22 cellular contexts compared by ENCODE assay signal in genomic region chr9:26062172-26062571, GRCh38.
DNase-seq lines count a peak whose midpoint lies in the region; ATAC-seq and TF ChIP-seq lines count a peak whose summit lies in the region.
"Had no signal": no experiment of that assay in that cellular context is flagged by ENCODE, and none has a peak within 500 bp of the region (broad histone marks: within the 10 kb centered on the region; RNA-seq: fewer than 3 reads in every experiment).

No MANE protein-coding gene starts in this region.

- H3K27ac ChIP-seq in SK-N-SH (ENCODE audit: low read depth in 2 of 2, low read length in 1 of 2), result no peak overlapping the region; a peak in 1 of 4 replicates
- H3K27ac ChIP-seq in mesendoderm (ENCODE audit: low read depth, low read length), result no peak overlapping the region
- H3K27ac ChIP-seq in left ventricle myocardium inferior (replicated peaks), result no peak overlapping the region
- H3K27ac ChIP-seq: BLaER1, GM23248, KMS-11 had no signal

- H3K36me3 ChIP-seq in HAP-1 (replicated peaks) (no peaks in the 10 kb centered on the region), SK-N-SH (replicated peaks in 1 of 2; ENCODE audit: control insufficient read depth in 1 of 2, insufficient read depth in 2 of 2, low read length in 1 of 2) (no peaks in the 10 kb centered on the region), mesendoderm (ENCODE audit: control insufficient read depth, insufficient read depth, low read length) (no peaks in the 10 kb centered on the region), left ventricle myocardium inferior (no peaks in the 10 kb centered on the region)
- H3K36me3 ChIP-seq: BLaER1 had no signal

- no peaks in the 10 kb centered on the region for H4K20me1 ChIP-seq in SK-N-SH (ENCODE audit: insufficient read depth)
- H4K20me1 ChIP-seq: BLaER1 had no signal

- H3K9me3 ChIP-seq in HAP-1 (no peaks in the 10 kb centered on the region), SK-N-SH (no peaks in the 10 kb centered on the region), left ventricle myocardium inferior (replicated peaks) (no peaks in the 10 kb centered on the region)
- H3K9me3 ChIP-seq: BLaER1, Caco-2 had no signal

- POLR2A ChIA-PET in SK-N-SH (lab: Yijun Ruan, JAX), result no interaction called here

- CTCF ChIA-PET in SK-N-SH (lab: Yijun Ruan, JAX), result no interaction called here

- H4K8ac ChIP-seq in mesendoderm (ENCODE audit: low read depth, low read length), result no peak overlapping the region

- no peaks in the 10 kb centered on the region for H3K36me3 Mint-ChIP-seq in activated T-helper 1 cell treated with anti-CD3 and anti-CD28 coated beads, Interleukin-12 subunit alpha, Interleukin-12 subunit beta, Interleukin-2, Interleukin-4 antibody, amounts not matched to agents 30 ng/mL and 10 ng/mL and 1 ng/mL, durations not matched to agents 14 hours and 24 hours and 36 hours (ENCODE audit: low read depth)

- no peak overlapping the region for H3K4me2 ChIP-seq in SK-N-SH
- no peak overlapping the region for H3K4me2 ChIP-seq in mesendoderm (ENCODE audit: low read length)
- H3K4me2 ChIP-seq: BLaER1, KMS-11 had no signal

- H3K4me1 Mint-ChIP-seq in activated T-helper 1 cell treated with anti-CD3 and anti-CD28 coated beads, Interleukin-12 subunit alpha, Interleukin-12 subunit beta, Interleukin-2, Interleukin-4 antibody, amounts not matched to agents 30 ng/mL and 10 ng/mL and 1 ng/mL, durations not matched to agents 14 hours and 24 hours and 36 hours (ENCODE audit: low read depth), result no peaks in the 10 kb centered on the region

- no peak overlapping the region for H3K4ac ChIP-seq in mesendoderm (ENCODE audit: low read depth, low read length)

- H2AK5ac ChIP-seq in mesendoderm (ENCODE audit: low read length), result no peak overlapping the region

- peak; percentile 52 to 100 for DNase-seq in HAP-1 (ENCODE audit: low spot score in 2 of 2)
- no peak for DNase-seq in SK-N-SH
- peak; percentile 28 for DNase-seq in mesendoderm
- no peak for DNase-seq in activated T-helper 1 cell treated with anti-CD3 and anti-CD28 coated beads, Interleukin-12 subunit alpha, Interleukin-12 subunit beta, Interleukin-2, Interleukin-4 antibody, amounts not matched to agents 30 ng/mL and 10 ng/mL and 1 ng/mL, durations not matched to agents 14 hours and 24 hours and 36 hours (ENCODE audit: low spot score)
- no peak for DNase-seq in T-helper 2 cell
- no peak for DNase-seq in left ventricle myocardium inferior
- DNase-seq: ACHN; Caco-2; CD4-positive, alpha-beta T cell; GM23248; NCI-H1105; NCI-H1694; NCI-H2081; NCI-H446; NCI-H526 treated with DMSO at 0.1 percent for 48 hours; OCI-M1; Right ventricle myocardium superior; SW 1271 had no signal

- H3K79me2 ChIP-seq in SK-N-SH (ENCODE audit: insufficient read depth) (no peaks in the 10 kb centered on the region), mesendoderm (ENCODE audit: control insufficient read depth, insufficient read depth, low read length) (no peaks in the 10 kb centered on the region)

- no peak for ATAC-seq in HG03442 (IDR thresholded peaks at IDR 0.05; ENCODE audit: unreplicated experiment)
- ATAC-seq: HepG2 had no signal

- H3K79me1 ChIP-seq in mesendoderm (ENCODE audit: low read length), result no peaks in the 10 kb centered on the region

- H4K5ac ChIP-seq in mesendoderm (ENCODE audit: low read length), result no peak overlapping the region

- TF ChIP-seq CTCF in SK-N-SH (IDR thresholded peaks at IDR 0.05) (no peak), left ventricle myocardium inferior (IDR thresholded peaks at IDR 0.05; ENCODE audit: borderline replicate concordance) (no peak)

- TF ChIP-seq EP300 in SK-N-SH (IDR thresholded peaks at IDR 0.05; ENCODE audit: borderline replicate concordance in 1 of 2, low read depth in 1 of 2, low read length in 1 of 2), result no peak

- H3K9ac ChIP-seq in SK-N-SH (no peak overlapping the region), mesendoderm (ENCODE audit: low read length) (no peak overlapping the region)
- H3K9ac ChIP-seq: BLaER1, GM23248, KMS-11 had no signal

- no peaks in the 10 kb centered on the region for H3F3A ChIP-seq in SK-N-SH (replicated peaks; ENCODE audit: insufficient read depth)

- WGBS in SK-N-SH (ENCODE audit: low lambda C conversion rate), result 24% methylated on average over 3 of the region's 3 CpGs
- WGBS in mesendoderm (ENCODE audit: extremely low coverage, insufficient coverage, low lambda C conversion rate), result no CpG with 5 or more reads among the region's 3 CpGs

- no peak overlapping the region for H3K4me3 Mint-ChIP-seq in activated T-helper 1 cell treated with anti-CD3 and anti-CD28 coated beads, Interleukin-12 subunit alpha, Interleukin-12 subunit beta, Interleukin-2, Interleukin-4 antibody, amounts not matched to agents 30 ng/mL and 10 ng/mL and 1 ng/mL, durations not matched to agents 14 hours and 24 hours and 36 hours
- H3K4me3 Mint-ChIP-seq: CD4-positive, alpha-beta T cell had no signal

- no peak overlapping the region for H3K18ac ChIP-seq in mesendoderm (ENCODE audit: low read length)

- no peak overlapping the region for H3K23ac ChIP-seq in mesendoderm (ENCODE audit: low read length)

- in situ Hi-C loops in HAP-1 (cut with MboI; ENCODE audit: low sequenced_read_pairs), result no loop called here

- H3K4me3 ChIP-seq in HAP-1 (no peak overlapping the region), SK-N-SH (ENCODE audit: low read depth in 2 of 2, low read length in 1 of 2) (no peak overlapping the region), mesendoderm (ENCODE audit: low read length) (no peak overlapping the region), left ventricle myocardium inferior (no peak overlapping the region)
- H3K4me3 ChIP-seq: BLaER1, GM23248 had no signal

- peak overlapping the region; percentile 2; the same call in 1 of the 2 replicates for H2AFZ ChIP-seq in SK-N-SH (ENCODE audit: low read depth)
- H2AFZ ChIP-seq: GM23248 had no signal

- no peak overlapping the region for H3K27ac Mint-ChIP-seq in activated T-helper 1 cell treated with anti-CD3 and anti-CD28 coated beads, Interleukin-12 subunit alpha, Interleukin-12 subunit beta, Interleukin-2, Interleukin-4 antibody, amounts not matched to agents 30 ng/mL and 10 ng/mL and 1 ng/mL, durations not matched to agents 14 hours and 24 hours and 36 hours
- H3K27ac Mint-ChIP-seq: CD4-positive, alpha-beta T cell had no signal

- no peak overlapping the region for H2BK5ac ChIP-seq in mesendoderm (ENCODE audit: low read length)

- H3K9me2 ChIP-seq in SK-N-SH, result no peaks in the 10 kb centered on the region

- H3K27me3 ChIP-seq in HAP-1 (ENCODE audit: low read depth) (no peaks in the 10 kb centered on the region), SK-N-SH (ENCODE audit: insufficient read depth) (no peaks in the 10 kb centered on the region), mesendoderm (ENCODE audit: insufficient read depth, low read length, poor library complexity) (no peaks in the 10 kb centered on the region), left ventricle myocardium inferior (ENCODE audit: low read depth) (no peaks in the 10 kb centered on the region)
- H3K27me3 ChIP-seq: BLaER1 had no signal

- peaks cover 9% of the 10 kb centered on the region for H3K9me3 Mint-ChIP-seq in activated T-helper 1 cell treated with anti-CD3 and anti-CD28 coated beads, Interleukin-12 subunit alpha, Interleukin-12 subunit beta, Interleukin-2, Interleukin-4 antibody, amounts not matched to agents 30 ng/mL and 10 ng/mL and 1 ng/mL, durations not matched to agents 14 hours and 24 hours and 36 hours

- no peak overlapping the region for H2BK120ac ChIP-seq in mesendoderm (ENCODE audit: low read depth, low read length)

- peaks cover 35% of the 10 kb centered on the region for H3K4me1 ChIP-seq in HAP-1
- H3K4me1 ChIP-seq in SK-N-SH (ENCODE audit: control insufficient read depth in 1 of 2, insufficient read depth in 2 of 2, low read depth in 1 of 2, low read length in 1 of 2), result no peaks in the 10 kb centered on the region
- H3K4me1 ChIP-seq in mesendoderm (ENCODE audit: control insufficient read depth, low read depth, low read length), result no peaks in the 10 kb centered on the region
- no peaks in the 10 kb centered on the region for H3K4me1 ChIP-seq in left ventricle myocardium inferior
- H3K4me1 ChIP-seq: BLaER1, Caco-2 had no signal

- no peak overlapping the region for H3K56ac ChIP-seq in mesendoderm (ENCODE audit: low read length)

- intact Hi-C loops in activated T-helper 1 cell treated with anti-CD3 and anti-CD28 coated beads, Interleukin-12 subunit alpha, Interleukin-12 subunit beta, Interleukin-2, Interleukin-4 antibody, amounts not matched to agents 30 ng/mL and 10 ng/mL and 1 ng/mL, durations not matched to agents 14 hours and 24 hours and 36 hours (cut with micrococcal nuclease), result no loop called here
- intact Hi-C loops in left ventricle myocardium inferior (cut with micrococcal nuclease), result no loop called here

- no peak overlapping the region for H2BK15ac ChIP-seq in mesendoderm (replicated peaks; ENCODE audit: low read depth)

- TF ChIP-seq RAD21 in SK-N-SH (IDR thresholded peaks at IDR 0.05; ENCODE audit: low read length), result no peak

- H3K27me3 Mint-ChIP-seq in activated T-helper 1 cell treated with anti-CD3 and anti-CD28 coated beads, Interleukin-12 subunit alpha, Interleukin-12 subunit beta, Interleukin-2, Interleukin-4 antibody, amounts not matched to agents 30 ng/mL and 10 ng/mL and 1 ng/mL, durations not matched to agents 14 hours and 24 hours and 36 hours (ENCODE audit: insufficient read depth), result no peaks in the 10 kb centered on the region
- H3K27me3 Mint-ChIP-seq: CD4-positive, alpha-beta T cell had no signal

TF ChIP-seq in SK-N-SH, 30 proteins besides CTCF, POLR2A, EP300 and RAD21 (continues in another document):
- TF ChIP-seq ELF1 (IDR thresholded peaks at IDR 0.05), result no peak
- TF ChIP-seq TEAD4 (IDR thresholded peaks at IDR 0.05; ENCODE audit: borderline replicate concordance, insufficient read depth), result no peak
- TF ChIP-seq POLR2AphosphoS5 (IDR thresholded peaks at IDR 0.05; ENCODE audit: low read depth, low read length), result no peak
- no peak for TF ChIP-seq FOXJ3 (CRISPR knock-in tag; IDR thresholded peaks at IDR 0.05)
- TF ChIP-seq SMC3 (IDR thresholded peaks at IDR 0.05; ENCODE audit: low read depth, low read length), result no peak
- TF ChIP-seq GATA2 (CRISPR knock-in tag; IDR thresholded peaks at IDR 0.05), result no peak
- TF ChIP-seq RFX5 (IDR thresholded peaks at IDR 0.05; ENCODE audit: low read length), result no peak

Comparison
In these comparisons a context has a peak if more than half of its experiments do, and no peak if none do; other contexts are left out.
1. DNase-seq: peak in HAP-1 (2 of 2) and mesendoderm (single experiment); none in SK-N-SH (single experiment), activated T-helper 1 cell treated with anti-CD3 and anti-CD28 coated beads, Interleukin-12 subunit alpha, Interleukin-12 subunit beta, Interleukin-2, Interleukin-4 antibody, amounts not matched to agents 30 ng/mL and 10 ng/mL and 1 ng/mL, durations not matched to agents 14 hours and 24 hours and 36 hours (single experiment), T-helper 2 cell (0 of 5) and left ventricle myocardium inferior (single experiment).